In the genomic region with DNA sequence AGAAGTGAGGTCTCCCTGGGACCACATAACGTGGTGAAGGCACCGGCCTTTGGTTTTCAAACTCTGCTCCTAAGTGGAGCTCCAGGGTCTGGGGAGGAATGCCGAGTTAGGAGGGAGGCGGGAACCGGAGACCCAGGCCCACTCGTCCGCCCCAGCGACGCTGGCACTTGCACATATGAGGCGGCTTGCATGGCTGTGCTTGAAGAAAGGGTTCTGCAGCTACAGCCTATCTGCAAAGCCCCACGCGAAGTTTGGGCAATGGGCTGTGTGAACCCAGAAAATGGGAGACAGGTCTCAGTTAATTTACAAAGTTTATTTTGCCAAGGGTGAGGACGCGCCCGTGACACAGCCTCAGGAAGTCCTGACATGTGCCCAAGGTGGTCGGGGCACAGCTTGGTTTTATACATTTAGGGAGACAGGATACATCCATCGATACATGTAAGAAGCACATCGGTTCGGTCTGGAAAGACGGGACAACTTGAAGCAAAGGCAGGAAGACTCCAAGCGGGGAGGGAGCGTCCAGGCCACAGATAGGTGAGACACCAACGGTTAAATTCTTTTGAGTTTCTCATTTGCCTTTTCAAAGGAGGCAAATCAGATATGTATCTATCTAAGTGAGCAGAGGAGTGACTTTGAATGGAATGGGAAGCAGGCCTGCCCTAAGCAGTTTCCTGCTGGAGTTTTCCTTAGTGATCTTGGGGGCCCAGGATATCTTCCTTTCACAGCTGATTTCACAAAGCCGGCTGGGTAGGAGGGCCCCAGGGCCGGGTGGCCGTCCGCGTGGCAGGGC, we compare ENCODE assay signal across 8 cellular contexts. TPM values are rescaled to one million over a fixed set of nuclear protein-coding genes. Genes with fewer than 3 reads are reported as not detected.
DNase-seq lines count a peak whose midpoint lies in the region; ATAC-seq and TF ChIP-seq lines count a peak whose summit lies in the region.

No MANE protein-coding gene starts in this region.

- H3K4me3 ChIP-seq in retinal pigment epithelial cell (ENCODE audit: low read length) = peak overlapping the region; percentile 49

- peak overlapping the region; percentile 71 for H3K27ac Mint-ChIP-seq in T-helper 17 cell

- peaks cover 36% of the 10 kb centered on the region for H3K4me1 Mint-ChIP-seq in T-helper 17 cell

- ATAC-seq in GM21528 (IDR thresholded peaks at IDR 0.05; ENCODE audit: low FRiP score, unreplicated experiment) (peak; percentile 12), T-helper 17 cell (no peak), HG03565 (IDR thresholded peaks at IDR 0.05; ENCODE audit: unreplicated experiment) (no peak)

- H3K9me3 ChIP-seq in T-helper 17 cell (ENCODE audit: control insufficient read depth, low read length, poor library complexity, severe bottlenecking) = no peaks in the 10 kb centered on the region

- no peaks in the 10 kb centered on the region for H3K36me3 Mint-ChIP-seq in T-helper 17 cell (ENCODE audit: low read depth)

- no peak for TF ChIP-seq CTCF in retinal pigment epithelial cell (conservative IDR thresholded peaks at IDR 0.05; ENCODE audit: low read depth, low read length)

- peaks cover 24% of the 10 kb centered on the region for H3K27me3 Mint-ChIP-seq in T-helper 17 cell

- peak overlapping the region; percentile 78 for H3K4me3 Mint-ChIP-seq in T-helper 17 cell

- DNase-seq in T-helper 17 cell = no peak
- DNase-seq in foreskin melanocyte = peak; percentile 8
- no peak for DNase-seq in retinal pigment epithelial cell (ENCODE audit: low read depth)
- DNase-seq in inferior parietal cortex (ENCODE audit: extremely low spot score) = no peak
- DNase-seq in T-helper 9 cell = no peak
- no peak for DNase-seq in NCI-H2227 treated with DMSO at 0.1 percent for 48 hours (lab: John Stamatoyannopoulos, UW)

RNA-seq across cellular contexts. Expression of a gene that starts 0.8 kb away (rescaled TPM):
- total RNA-seq in T-helper 17 cell = 10 to 100 TPM; 70.9 to 71.5 TPM
